In genomic region chrX:9878141-9878875, GRCh38 we compare ENCODE assay signal across 18 cellular contexts.
DNase-seq lines count a peak whose midpoint lies in the region; ATAC-seq and TF ChIP-seq lines count a peak whose summit lies in the region.
"Had no signal": no experiment of that assay in that cellular context is flagged by ENCODE, and none has a peak within 500 bp of the region (broad histone marks: within the 10 kb centered on the region; RNA-seq: fewer than 3 reads in every experiment).

No MANE protein-coding gene starts in this region.

- TF ChIP-seq CTCF in glutamatergic neuron (IDR thresholded peaks at IDR 0.05; ENCODE audit: partially characterized antibody, unreplicated experiment), result no peak

- peak; percentile 35 for DNase-seq in DMS79 (lab: John Stamatoyannopoulos, UW)
- peak; percentile 36 for DNase-seq in M059J (ENCODE audit: low read depth)
- DNase-seq in NCI-H524 (lab: John Stamatoyannopoulos, UW), result peak; percentile 90 to 93
- no peak for DNase-seq in glutamatergic neuron
- no peak for DNase-seq in cortex of kidney (lab: John Stamatoyannopoulos, UW)
- DNase-seq in NCI-H748 treated with DMSO at 0.1 percent for 48 hours (lab: John Stamatoyannopoulos, UW), result no peak
- DNase-seq: activated CD4-positive, alpha-beta T cell treated with anti-CD3 and anti-CD28 coated beads for 4 hours; activated CD8-positive, alpha-beta memory T cell treated with anti-CD3 and anti-CD28 coated beads, Interleukin-2, amount 10 ng/mL, durations not matched to agents 7 days and 5 days; GDM1; Kasumi-1; mesendoderm; NCI-H187 treated with DMSO at 0.1 percent for 48 hours; NCI-H774; Peyer's patch; SK-N-SH; spleen had no signal

- ATAC-seq in HG03025 (IDR thresholded peaks at IDR 0.05; ENCODE audit: low FRiP score, unreplicated experiment) (no peak), HG02759 (IDR thresholded peaks at IDR 0.05; ENCODE audit: unreplicated experiment) (no peak)
- ATAC-seq: activated CD8-positive, alpha-beta memory T cell treated with anti-CD3 and anti-CD28 coated beads, Interleukin-2, amount 10 ng/mL, durations not matched to agents 7 days and 5 days had no signal

- H3K4me1 Mint-ChIP-seq in glutamatergic neuron (ENCODE audit: low read depth, unreplicated experiment), result peaks cover 23% of the 10 kb centered on the region

- no peaks in the 10 kb centered on the region for H3K27me3 Mint-ChIP-seq in glutamatergic neuron (ENCODE audit: unreplicated experiment)

- no peak overlapping the region for H3K4me3 Mint-ChIP-seq in glutamatergic neuron (ENCODE audit: unreplicated experiment)
- H3K4me3 Mint-ChIP-seq: activated CD8-positive, alpha-beta memory T cell treated with anti-CD3 and anti-CD28 coated beads, Interleukin-2, amount 10 ng/mL, durations not matched to agents 7 days and 5 days had no signal

- no peaks in the 10 kb centered on the region for H3K36me3 Mint-ChIP-seq in glutamatergic neuron (ENCODE audit: unreplicated experiment)
- H3K36me3 Mint-ChIP-seq: activated CD8-positive, alpha-beta memory T cell treated with anti-CD3 and anti-CD28 coated beads, Interleukin-2, amount 10 ng/mL, durations not matched to agents 7 days and 5 days had no signal

- H3K9me3 Mint-ChIP-seq in glutamatergic neuron (ENCODE audit: unreplicated experiment), result no peaks in the 10 kb centered on the region

- peak overlapping the region; percentile 55 for H3K27ac Mint-ChIP-seq in glutamatergic neuron (ENCODE audit: unreplicated experiment)
- H3K27ac Mint-ChIP-seq: activated CD8-positive, alpha-beta memory T cell treated with anti-CD3 and anti-CD28 coated beads, Interleukin-2, amount 10 ng/mL, durations not matched to agents 7 days and 5 days had no signal

Comparison
In these comparisons a context has a peak if more than half of its experiments do, and no peak if none do; other contexts are left out.
1. DNase-seq: peak in DMS79 (single experiment), M059J (single experiment) and NCI-H524 (2 of 2); none in glutamatergic neuron (single experiment), cortex of kidney (single experiment) and NCI-H748 treated with DMSO at 0.1 percent for 48 hours (single experiment).